In the genomic region with DNA sequence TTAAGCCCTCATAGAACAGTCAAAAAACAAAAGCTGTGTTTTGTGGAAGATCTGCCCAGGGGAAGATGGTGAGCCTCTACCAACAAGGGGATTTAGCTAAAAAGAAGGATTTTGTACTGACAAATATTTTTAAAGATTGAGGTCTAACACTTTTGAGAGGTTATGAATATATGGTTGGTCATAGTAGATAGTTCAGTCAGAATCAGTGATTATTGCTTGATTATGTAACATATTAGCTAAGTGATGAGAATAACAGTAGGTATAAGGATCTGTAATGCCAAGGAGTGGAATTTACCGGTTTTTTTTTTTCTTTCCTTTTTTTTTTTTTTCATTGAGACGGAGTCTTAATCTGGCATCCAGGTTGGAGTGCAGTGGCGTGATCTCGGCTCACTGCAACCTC, we compare ENCODE assay signal across 23 cellular contexts.
A peak's percentile ranks its signal among the peaks of the same experiment; 100 is the strongest.
DNase-seq lines count a peak whose midpoint lies in the region; ATAC-seq, FAIRE-seq and TF ChIP-seq lines count a peak whose summit lies in the region.
"Had no signal": no experiment of that assay in that cellular context is flagged by ENCODE, and none has a peak within 500 bp of the region (broad histone marks: within the 10 kb centered on the region; RNA-seq: fewer than 3 reads in every experiment).

No MANE protein-coding gene starts in this region.

- H3K4me3 Mint-ChIP-seq in activated naive CD4-positive, alpha-beta T cell treated with anti-CD3 and anti-CD28 coated beads, Interleukin-2, amount 50 U/mL, for 24 hours: no peak overlapping the region
- H3K4me3 Mint-ChIP-seq in T-helper 17 cell (no peak overlapping the region), mesothelial cell of epicardium (no peak overlapping the region)
- H3K4me3 Mint-ChIP-seq: CD4-positive, CD25-positive, alpha-beta regulatory T cell had no signal

- no peak overlapping the region for H3K4me3 ChIP-seq in HEK293 (ENCODE audit: low read depth, low read length)

- DNase-seq in activated naive CD4-positive, alpha-beta T cell treated with anti-CD3 and anti-CD28 coated beads, Interleukin-2, amount 50 U/mL, for 72 hours (ENCODE audit: low spot score in 2 of 2): no peak
- DNase-seq in T-helper 17 cell: no peak
- no peak for DNase-seq in mesothelial cell of epicardium (ENCODE audit: low spot score in 2 of 2, unreplicated experiment in 2 of 2)
- DNase-seq in hypothalamus (lab: John Stamatoyannopoulos, UW): no peak
- no peak for DNase-seq in RCC 7860 (ENCODE audit: low spot score)
- no peak for DNase-seq in cerebellar cortex (ENCODE audit: low spot score)
- DNase-seq: Caco-2; CD4-positive, CD25-positive, alpha-beta regulatory T cell; DMS 273 treated with DMSO at 0.1 percent for 48 hours; DMS79 treated with DMSO at 0.1 percent for 48 hours; H7; KBM-7; MM.1S; NCI-H1048; NCI-H1417 treated with DMSO at 0.1 percent for 48 hours; NCI-H187; NCI-H446 treated with DMSO at 0.1 percent for 48 hours; NCI-H526 treated with DMSO at 0.1 percent for 48 hours; PC-3; RPMI8226; SHP77 treated with DMSO at 0.1 percent for 48 hours had no signal

- no peak for ATAC-seq in activated naive CD4-positive, alpha-beta T cell treated with anti-CD3 and anti-CD28 coated beads, Interleukin-2, amount 50 U/mL, for 72 hours
- no peak for ATAC-seq in T-helper 17 cell
- ATAC-seq: PC-3 had no signal

- H3K27ac Mint-ChIP-seq in activated naive CD4-positive, alpha-beta T cell treated with anti-CD3 and anti-CD28 coated beads, Interleukin-2, amount 50 U/mL, for 24 hours: peak overlapping the region; percentile 11
- H3K27ac Mint-ChIP-seq in activated naive CD4-positive, alpha-beta T cell treated with anti-CD3 and anti-CD28 coated beads, Interleukin-2, amount 50 U/mL, for 72 hours: peak overlapping the region in 1 of 2 donors; percentile 69
- H3K27ac Mint-ChIP-seq in T-helper 17 cell: peak overlapping the region; percentile 34
- H3K27ac Mint-ChIP-seq in mesothelial cell of epicardium: peak overlapping the region; percentile 64

- H3K9me3 ChIP-seq in HEK293 (ENCODE audit: control insufficient read depth, insufficient read depth, low read depth, low read length) (no peaks in the 10 kb centered on the region), T-helper 17 cell (ENCODE audit: control insufficient read depth, low read length, poor library complexity, severe bottlenecking) (no peaks in the 10 kb centered on the region)
- H3K9me3 ChIP-seq: Caco-2 had no signal

- H3K9me3 Mint-ChIP-seq in activated naive CD4-positive, alpha-beta T cell treated with anti-CD3 and anti-CD28 coated beads, Interleukin-2, amount 50 U/mL, for 24 hours: no peaks in the 10 kb centered on the region
- H3K9me3 Mint-ChIP-seq in activated naive CD4-positive, alpha-beta T cell treated with anti-CD3 and anti-CD28 coated beads, Interleukin-2, amount 50 U/mL, for 72 hours: no peaks in the 10 kb centered on the region
- H3K9me3 Mint-ChIP-seq in mesothelial cell of epicardium: peaks cover 6% of the 10 kb centered on the region
- H3K9me3 Mint-ChIP-seq: CD4-positive, CD25-positive, alpha-beta regulatory T cell had no signal

- H3K4me1 ChIP-seq in HEK293 (ENCODE audit: control insufficient read depth, insufficient read depth, low read length): peaks cover 2% of the 10 kb centered on the region; the same call in 1 of the 2 replicates
- H3K4me1 ChIP-seq: Caco-2 had no signal

- H3K36me3 Mint-ChIP-seq in activated naive CD4-positive, alpha-beta T cell treated with anti-CD3 and anti-CD28 coated beads, Interleukin-2, amount 50 U/mL, for 24 hours: peaks cover 15% of the 10 kb centered on the region
- H3K36me3 Mint-ChIP-seq in activated naive CD4-positive, alpha-beta T cell treated with anti-CD3 and anti-CD28 coated beads, Interleukin-2, amount 50 U/mL, for 72 hours: peaks cover 0 to 28% of the 10 kb centered on the region in 2 donors
- no peaks in the 10 kb centered on the region for H3K36me3 Mint-ChIP-seq in T-helper 17 cell (ENCODE audit: low read depth)
- H3K36me3 Mint-ChIP-seq in mesothelial cell of epicardium: peaks cover 18% of the 10 kb centered on the region

- no peak overlapping the region for H3K27ac ChIP-seq in HEK293 (ENCODE audit: extremely low read depth, low read depth, low read length)

- CTCF ChIA-PET in HEK293 (lab: Yijun Ruan, JAX): interaction anchor here (1.0 kb wide), 1 partner anchor 403 kb away, joined by 5 read pairs; no protein-coding TSS in a partner anchor

- peaks cover 49% of the 10 kb centered on the region for H3K4me1 Mint-ChIP-seq in activated naive CD4-positive, alpha-beta T cell treated with anti-CD3 and anti-CD28 coated beads, Interleukin-2, amount 50 U/mL, for 24 hours
- peaks cover 30% of the 10 kb centered on the region for H3K4me1 Mint-ChIP-seq in T-helper 17 cell
- peaks cover 39% of the 10 kb centered on the region for H3K4me1 Mint-ChIP-seq in mesothelial cell of epicardium

- H3K27me3 Mint-ChIP-seq in activated naive CD4-positive, alpha-beta T cell treated with anti-CD3 and anti-CD28 coated beads, Interleukin-2, amount 50 U/mL, for 24 hours: no peaks in the 10 kb centered on the region
- H3K27me3 Mint-ChIP-seq in T-helper 17 cell: no peaks in the 10 kb centered on the region
- no peaks in the 10 kb centered on the region for H3K27me3 Mint-ChIP-seq in mesothelial cell of epicardium (ENCODE audit: low read depth)
- H3K27me3 Mint-ChIP-seq: CD4-positive, CD25-positive, alpha-beta regulatory T cell had no signal

- TF ChIP-seq CTCF in HEK293 (tag by site-specific recombination; IDR thresholded peaks at IDR 0.05) (no peak), mesothelial cell of epicardium (IDR thresholded peaks at IDR 0.05; ENCODE audit: unreplicated experiment) (no peak)

- POLR2A ChIA-PET in HEK293 (lab: Yijun Ruan, JAX): no interaction called here

- FAIRE-seq in RCC 7860 (lab: Jason Lieb, UNC): no peak

- peaks cover 2 to 3% of the 10 kb centered on the region in 2 experiments for H3K36me3 ChIP-seq in HEK293 (ENCODE audit: control insufficient read depth in 2 of 2, insufficient read depth in 1 of 2, low read length in 2 of 2)

TF ChIP-seq in HEK293, 187 proteins besides CTCF, POLR2A, EP300 and RAD21:
- TF ChIP-seq, protein P1, sequence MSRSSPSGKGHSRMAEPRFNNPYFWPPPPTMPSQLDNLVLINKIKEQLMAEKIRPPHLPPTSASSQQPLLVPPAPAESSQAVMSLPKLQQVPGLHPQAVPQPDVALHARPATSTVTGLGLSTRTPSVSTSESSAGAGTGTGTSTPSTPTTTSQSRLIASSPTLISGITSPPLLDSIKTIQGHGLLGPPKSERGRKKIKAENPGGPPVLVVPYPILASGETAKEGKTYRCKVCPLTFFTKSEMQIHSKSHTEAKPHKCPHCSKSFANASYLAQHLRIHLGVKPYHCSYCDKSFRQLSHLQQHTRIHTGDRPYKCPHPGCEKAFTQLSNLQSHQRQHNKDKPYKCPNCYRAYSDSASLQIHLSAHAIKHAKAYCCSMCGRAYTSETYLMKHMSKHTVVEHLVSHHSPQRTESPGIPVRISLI (tag by site-specific recombination; IDR thresholded peaks at IDR 0.05): peak; percentile 72; the same call in 1 of the 2 replicates
- no peak for TF ChIP-seq ZNF221 (tag by site-specific recombination; IDR thresholded peaks at IDR 0.05; ENCODE audit: borderline replicate concordance)
